4 cellular contexts compared by ENCODE assay signal in the genomic region with DNA sequence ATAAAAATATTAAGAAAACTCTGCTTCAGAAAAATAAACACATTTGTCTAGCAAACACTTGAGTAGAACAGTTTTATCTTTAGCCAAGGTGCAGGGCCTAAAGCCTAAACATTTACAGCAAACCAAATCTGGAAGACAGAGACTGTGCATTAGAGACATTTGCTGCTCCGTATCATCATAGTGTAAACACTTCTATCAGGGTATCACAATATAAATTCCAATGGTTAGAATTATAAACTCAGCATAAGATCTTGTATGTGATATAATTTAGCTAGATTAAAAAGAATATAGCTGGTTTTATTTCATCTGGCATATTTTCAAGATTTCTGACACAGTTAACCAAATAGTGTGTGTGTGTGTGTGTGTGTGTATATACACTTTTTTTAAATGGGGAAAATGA.
A peak's percentile ranks its signal among the peaks of the same experiment; 100 is the strongest.
TF ChIP-seq lines count a peak whose summit lies in the region.

No MANE protein-coding gene starts in this region.

TF ChIP-seq in SK-N-SH, 30 proteins besides CTCF, POLR2A, EP300 and RAD21:
- TF ChIP-seq TAF1 (IDR thresholded peaks at IDR 0.05; ENCODE audit: borderline replicate concordance, low read depth, low read length) (no peak), SMC3 (IDR thresholded peaks at IDR 0.05; ENCODE audit: low read depth, low read length) (no peak), POLR2AphosphoS5 (IDR thresholded peaks at IDR 0.05; ENCODE audit: low read depth, low read length) (no peak), USF2 (IDR thresholded peaks at IDR 0.05; ENCODE audit: borderline replicate concordance, low read depth, low read length) (no peak), RXRA (IDR thresholded peaks at IDR 0.05; ENCODE audit: borderline replicate concordance, low read depth) (no peak), PBX3 (IDR thresholded peaks at IDR 0.05) (no peak), FOSL2 (IDR thresholded peaks at IDR 0.05; ENCODE audit: borderline replicate concordance, low read depth) (no peak), ZBTB33 (IDR thresholded peaks at IDR 0.05; ENCODE audit: borderline replicate concordance, low read depth) (no peak), ELF1 (IDR thresholded peaks at IDR 0.05) (no peak), GATA2 (CRISPR knock-in tag; IDR thresholded peaks at IDR 0.05) (no peak)

TF ChIP-seq in SK-N-SH treated with all-trans-retinoic acid at 6 μM for 48 hours, 23 proteins besides CTCF, POLR2A, EP300 and RAD21 (continues in another document):
- TF ChIP-seq TCF4 (CRISPR knock-in tag; IDR thresholded peaks at IDR 0.05; ENCODE audit: borderline replicate concordance) = no peak
- no peak for TF ChIP-seq ZFP30 (CRISPR knock-in tag; IDR thresholded peaks at IDR 0.05)
- TF ChIP-seq PPARA (CRISPR knock-in tag; IDR thresholded peaks at IDR 0.05; ENCODE audit: borderline replicate concordance) = no peak
- TF ChIP-seq, protein P1, sequence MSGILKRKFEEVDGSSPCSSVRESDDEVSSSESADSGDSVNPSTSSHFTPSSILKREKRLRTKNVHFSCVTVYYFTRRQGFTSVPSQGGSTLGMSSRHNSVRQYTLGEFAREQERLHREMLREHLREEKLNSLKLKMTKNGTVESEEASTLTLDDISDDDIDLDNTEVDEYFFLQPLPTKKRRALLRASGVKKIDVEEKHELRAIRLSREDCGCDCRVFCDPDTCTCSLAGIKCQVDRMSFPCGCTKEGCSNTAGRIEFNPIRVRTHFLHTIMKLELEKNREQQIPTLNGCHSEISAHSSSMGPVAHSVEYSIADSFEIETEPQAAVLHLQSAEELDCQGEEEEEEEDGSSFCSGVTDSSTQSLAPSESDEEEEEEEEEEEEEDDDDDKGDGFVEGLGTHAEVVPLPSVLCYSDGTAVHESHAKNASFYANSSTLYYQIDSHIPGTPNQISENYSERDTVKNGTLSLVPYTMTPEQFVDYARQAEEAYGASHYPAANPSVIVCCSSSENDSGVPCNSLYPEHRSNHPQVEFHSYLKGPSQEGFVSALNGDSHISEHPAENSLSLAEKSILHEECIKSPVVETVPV (CRISPR knock-in tag; IDR thresholded peaks at IDR 0.05) = no peak
- no peak for TF ChIP-seq RARB (CRISPR knock-in tag; IDR thresholded peaks at IDR 0.05)
- no peak for TF ChIP-seq ZFP3 (CRISPR knock-in tag; IDR thresholded peaks at IDR 0.05)
- TF ChIP-seq OSR1 (CRISPR knock-in tag; IDR thresholded peaks at IDR 0.05) = no peak
- no peak for TF ChIP-seq GLIS3 (CRISPR knock-in tag; IDR thresholded peaks at IDR 0.05)
- no peak for TF ChIP-seq ESRRG (CRISPR knock-in tag; IDR thresholded peaks at IDR 0.05)
- TF ChIP-seq ZNF8 (CRISPR knock-in tag; IDR thresholded peaks at IDR 0.05) = no peak
- TF ChIP-seq ZNF565 (CRISPR knock-in tag; conservative IDR thresholded peaks at IDR 0.05; ENCODE audit: low read depth) = no peak
- no peak for TF ChIP-seq TSHZ2 (CRISPR knock-in tag; IDR thresholded peaks at IDR 0.05)

TF ChIP-seq in IMR-90, 13 proteins besides CTCF, POLR2A, EP300 and RAD21:
- TF ChIP-seq MAFK (IDR thresholded peaks at IDR 0.05; ENCODE audit: low read depth, low read length) = no peak
TF ChIP-seq in IMR-90: peak in this region for 0.

TF ChIP-seq in GM12878, 131 proteins besides CTCF, POLR2A, EP300 and RAD21:
- no peak for TF ChIP-seq HDAC6 (IDR thresholded peaks at IDR 0.05; ENCODE audit: unreplicated experiment)
- no peak for TF ChIP-seq HDGF (IDR thresholded peaks at IDR 0.05)
- TF ChIP-seq PAX5 (IDR thresholded peaks at IDR 0.05; ENCODE audit: borderline replicate concordance, low read depth, low read length) = no peak
- peak; percentile 48; the same call in 1 of the 2 replicates for TF ChIP-seq NFXL1 (IDR thresholded peaks at IDR 0.05; ENCODE audit: borderline replicate concordance)
